Comparison of ENCODE assay signal across 21 cellular contexts in genomic region chr2:136288249-136288648, GRCh38.
"Had no signal": no experiment of that assay in that cellular context is flagged by ENCODE, and none has a peak within 500 bp of the region (broad histone marks: within the 10 kb centered on the region; RNA-seq: fewer than 3 reads in every experiment).

No MANE protein-coding gene starts in this region.

- H3K27ac ChIP-seq: PC-9, Peyer's patch, SJSA1, SK-N-MC had no signal

- H3K4me1 ChIP-seq: SJSA1 had no signal

- ATAC-seq: HepG2 had no signal

- DNase-seq: IMR-90, Karpas-422, KG1, MG63, NCI-H1092 treated with DMSO at 0.1 percent for 48 hours, NCI-H1436, NCI-H187, NCI-H2029, NCI-H2081 treated with DMSO at 0.1 percent for 48 hours, NCI-H2227 treated with DMSO at 0.1 percent for 48 hours, NCI-H524, NCI-H526 treated with DMSO at 0.1 percent for 48 hours, NCI-H748 treated with DMSO at 0.1 percent for 48 hours, OCI-M1, PC-9, Peyer's patch, Right ventricle myocardium superior, SIG-M5 had no signal

- H3K27me3 ChIP-seq: MG63, Peyer's patch, SJSA1 had no signal

- H3K9me3 ChIP-seq: MG63, Peyer's patch, SJSA1 had no signal

- H3K4me3 ChIP-seq: MG63, PC-9, Peyer's patch, SJSA1, SK-N-MC had no signal

- H3K36me3 ChIP-seq: MG63, Peyer's patch, SJSA1 had no signal
